Comparison of ENCODE assay signal across 27 cellular contexts in genomic region chr11:31919175-31919574, GRCh38.
"Had no signal": no experiment of that assay in that cellular context is flagged by ENCODE, and none has a peak within 500 bp of the region (broad histone marks: within the 10 kb centered on the region; RNA-seq: fewer than 3 reads in every experiment).

No MANE protein-coding gene starts in this region.

- H3K4me3 ChIP-seq: stomach, suprapubic skin, testis, thoracic aorta, thyroid gland, tibial artery, tibial nerve, transverse colon, upper lobe of left lung, upper lobe of right lung, uterus, vagina had no signal

- FAIRE-seq: urothelium cell line had no signal

- H3K27ac ChIP-seq: stomach, suprapubic skin, testis, thoracic aorta, thyroid gland, tibial artery, tibial nerve, transverse colon, upper lobe of left lung, upper lobe of right lung, uterus, vagina had no signal

- ATAC-seq: stimulated activated effector memory CD8-positive, alpha-beta T cell treated with anti-CD3 and anti-CD28 coated beads, Interleukin-12 subunit alpha, Interleukin-12 subunit beta, amount 100 ng/mL, for 72 hours; stimulated activated memory B cell treated with anti-CD40 and anti-IgM and Interleukin-4, amounts not matched to agents 10 μg/mL and 1 μg/mL and 100 μg/mL, for 72 hours; stimulated activated naive B cell treated with anti-CD40 and anti-IgM and Interleukin-4, amounts not matched to agents 10 μg/mL and 1 μg/mL and 100 μg/mL, for 72 hours; stimulated activated naive CD8-positive, alpha-beta T cell treated with anti-CD3 and anti-CD28 coated beads, Interleukin-15, amount 100 ng/mL, for 72 hours; stimulated activated naive CD8-positive, alpha-beta T cell treated with anti-CD3 and anti-CD28 coated beads, Interleukin-15, Interleukin-2, amounts not matched to agents 100 U/mL and 50 U/mL, for 24 hours; upper lobe of right lung had no signal

- H3K36me3 ChIP-seq: stomach, suprapubic skin, thoracic aorta, thyroid gland, tibial artery, tibial nerve, transverse colon, upper lobe of left lung, upper lobe of right lung, uterus, vagina had no signal

- H3K9me3 ChIP-seq: stomach, suprapubic skin, testis, thoracic aorta, thyroid gland, tibial artery, tibial nerve, transverse colon, upper lobe of left lung, upper lobe of right lung, uterus, vagina had no signal

- H3K27me3 ChIP-seq: suprapubic skin, testis, thyroid gland, tibial nerve, transverse colon, upper lobe of left lung, uterus, vagina had no signal

- DNase-seq: stimulated activated CD4-positive, alpha-beta T cell treated with anti-CD3 and anti-CD28 coated beads, Interleukin-2, amount 100 ng/mL, for 48 hours; stimulated activated CD4-positive, alpha-beta T cell treated with anti-CD3 and anti-CD28 coated beads, Interleukin-4, amount 100 ng/mL, for 1 hour; stimulated activated CD4-positive, alpha-beta T cell treated with anti-CD3 and anti-CD28 coated beads, Interleukin-4, amount 100 ng/mL, for 24 hours; stimulated activated CD4-positive, alpha-beta T cell treated with anti-CD3 and anti-CD28 coated beads, Interleukin-4, amount 100 ng/mL, for 4 hours; stimulated activated CD8-positive, alpha-beta memory T cell treated with anti-CD3 and anti-CD28 coated beads, Interleukin-4, amount 100 ng/mL, for 48 hours; stimulated activated naive B cell treated with anti-CD40 and anti-IgM and Interleukin-4, amounts not matched to agents 10 μg/mL and 1 μg/mL and 100 μg/mL, for 72 hours; stimulated activated naive CD4-positive, alpha-beta T cell; stimulated activated naive CD4-positive, alpha-beta T cell treated with Interleukin-2 at 50 U/mL for 16 hours; stimulated activated naive CD8-positive, alpha-beta T cell treated with anti-CD3 and anti-CD28 coated beads, Interleukin-15, amount 100 ng/mL, for 72 hours; stimulated activated naive CD8-positive, alpha-beta T cell treated with anti-CD3 and anti-CD28 coated beads, Interleukin-15, Interleukin-2, amounts not matched to agents 100 U/mL and 50 U/mL, for 24 hours; stomach; substantia nigra; testis; thyroid gland; tibial artery; transverse colon; trophoblast cell; upper lobe of left lung; upper lobe of right lung; uterus had no signal

- H3K4me1 ChIP-seq: stomach, suprapubic skin, testis, thyroid gland, tibial artery, tibial nerve, transverse colon, upper lobe of left lung, upper lobe of right lung, uterus, vagina had no signal
